ENCODE assay signal across 1 cellular context in the genomic region with DNA sequence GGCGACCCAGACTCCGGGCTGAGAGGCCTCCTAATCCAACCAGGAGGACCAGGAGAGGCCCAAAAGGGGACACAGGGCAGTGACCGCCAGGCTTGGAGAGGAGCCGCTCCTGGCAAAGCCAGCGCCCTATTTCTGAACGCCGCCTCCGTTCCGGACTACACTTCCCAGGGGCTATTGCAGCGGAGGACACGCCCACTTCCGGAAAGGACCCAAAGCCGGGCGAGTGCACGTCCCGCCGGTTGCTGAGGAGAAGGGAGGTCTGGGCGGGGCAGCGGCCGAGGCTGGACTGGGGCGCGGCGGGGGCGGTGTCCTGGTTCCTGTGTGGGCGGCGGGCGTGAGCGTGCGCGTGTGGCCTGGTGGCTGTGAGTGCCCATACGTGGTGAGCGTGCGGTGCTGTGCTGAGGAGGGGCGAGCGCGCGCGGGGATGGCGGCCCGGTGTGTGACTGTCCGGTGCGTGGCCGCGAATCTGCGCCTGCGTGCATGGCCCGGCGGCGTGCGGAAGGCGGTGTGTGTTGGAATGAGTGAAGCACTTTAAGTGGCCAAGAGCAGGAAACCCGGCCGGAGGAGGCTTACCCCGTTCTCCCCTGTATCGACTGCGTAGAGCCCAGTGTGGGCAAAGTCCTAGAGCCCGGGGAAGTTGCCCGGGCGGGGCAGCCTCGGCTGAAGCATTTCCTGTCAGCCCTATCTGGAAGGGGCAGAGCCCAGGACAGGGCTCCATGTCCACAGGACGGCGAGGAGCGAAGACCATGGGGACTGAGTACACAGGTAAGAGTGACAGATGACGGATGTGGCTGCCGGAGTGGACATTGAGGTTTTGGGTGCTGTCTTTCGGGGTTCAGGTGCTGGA.
TF ChIP-seq lines count a peak whose summit lies in the region.

A gene (plus strand): TSS at position 195 of the 847 bp plus-strand sequence. CDS start 2,844 bp downstream, outside the sequence.

TF ChIP-seq in PFSK-1, 5 proteins besides CTCF, POLR2A, EP300 and RAD21:
- TF ChIP-seq TAF1 (IDR thresholded peaks at IDR 0.05; ENCODE audit: borderline replicate concordance, insufficient read depth, low read length) (no peak), FOXP2 (optimal IDR thresholded peaks at IDR 0.05; ENCODE audit: borderline replicate concordance, extremely low read depth, extremely low read length, insufficient read depth) (peak; percentile 49), SIN3A (IDR thresholded peaks at IDR 0.05; ENCODE audit: borderline replicate concordance, insufficient read depth, low read length) (no peak), POLR2AphosphoS5 (IDR thresholded peaks at IDR 0.05; ENCODE audit: low read depth, low read length) (peak; percentile 57; the same call in 1 of the 2 replicates)
- TF ChIP-seq, protein P1, sequence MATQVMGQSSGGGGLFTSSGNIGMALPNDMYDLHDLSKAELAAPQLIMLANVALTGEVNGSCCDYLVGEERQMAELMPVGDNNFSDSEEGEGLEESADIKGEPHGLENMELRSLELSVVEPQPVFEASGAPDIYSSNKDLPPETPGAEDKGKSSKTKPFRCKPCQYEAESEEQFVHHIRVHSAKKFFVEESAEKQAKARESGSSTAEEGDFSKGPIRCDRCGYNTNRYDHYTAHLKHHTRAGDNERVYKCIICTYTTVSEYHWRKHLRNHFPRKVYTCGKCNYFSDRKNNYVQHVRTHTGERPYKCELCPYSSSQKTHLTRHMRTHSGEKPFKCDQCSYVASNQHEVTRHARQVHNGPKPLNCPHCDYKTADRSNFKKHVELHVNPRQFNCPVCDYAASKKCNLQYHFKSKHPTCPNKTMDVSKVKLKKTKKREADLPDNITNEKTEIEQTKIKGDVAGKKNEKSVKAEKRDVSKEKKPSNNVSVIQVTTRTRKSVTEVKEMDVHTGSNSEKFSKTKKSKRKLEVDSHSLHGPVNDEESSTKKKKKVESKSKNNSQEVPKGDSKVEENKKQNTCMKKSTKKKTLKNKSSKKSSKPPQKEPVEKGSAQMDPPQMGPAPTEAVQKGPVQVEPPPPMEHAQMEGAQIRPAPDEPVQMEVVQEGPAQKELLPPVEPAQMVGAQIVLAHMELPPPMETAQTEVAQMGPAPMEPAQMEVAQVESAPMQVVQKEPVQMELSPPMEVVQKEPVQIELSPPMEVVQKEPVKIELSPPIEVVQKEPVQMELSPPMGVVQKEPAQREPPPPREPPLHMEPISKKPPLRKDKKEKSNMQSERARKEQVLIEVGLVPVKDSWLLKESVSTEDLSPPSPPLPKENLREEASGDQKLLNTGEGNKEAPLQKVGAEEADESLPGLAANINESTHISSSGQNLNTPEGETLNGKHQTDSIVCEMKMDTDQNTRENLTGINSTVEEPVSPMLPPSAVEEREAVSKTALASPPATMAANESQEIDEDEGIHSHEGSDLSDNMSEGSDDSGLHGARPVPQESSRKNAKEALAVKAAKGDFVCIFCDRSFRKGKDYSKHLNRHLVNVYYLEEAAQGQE (IDR thresholded peaks at IDR 0.05; ENCODE audit: insufficient read depth in 1 of 2, low read depth in 2 of 2, low read length in 2 of 2): no peak
